22 cellular contexts compared by ENCODE assay signal in genomic region chr11:122632178-122632824, GRCh38. TPM values are rescaled to one million over a fixed set of nuclear protein-coding genes. Genes with fewer than 3 reads are reported as not detected.
DNase-seq lines count a peak whose midpoint lies in the region; ATAC-seq, FAIRE-seq and TF ChIP-seq lines count a peak whose summit lies in the region.
"Had no signal": no experiment of that assay in that cellular context is flagged by ENCODE, and none has a peak within 500 bp of the region (broad histone marks: within the 10 kb centered on the region; RNA-seq: fewer than 3 reads in every experiment).

No MANE protein-coding gene starts in this region.

- H3K4me3 ChIP-seq in ACC112 (ENCODE audit: low read depth, low read length) (no peak overlapping the region), GM23248 (no peak overlapping the region), pancreas (no peak overlapping the region)
- H3K4me3 ChIP-seq: ovary, Peyer's patch, right lobe of liver, SJSA1, upper lobe of right lung had no signal

- POLR2A ChIA-PET in RWPE1 (lab: Yijun Ruan, JAX; ENCODE audit: low non-redundant PET) = no interaction called here

- no peaks in the 10 kb centered on the region for H3K36me3 ChIP-seq in ACC112 (ENCODE audit: insufficient read depth, low read length)
- no peaks in the 10 kb centered on the region for H3K36me3 ChIP-seq in GM23248 (ENCODE audit: low read depth)
- H3K36me3 ChIP-seq in pancreas = no peaks in the 10 kb centered on the region
- H3K36me3 ChIP-seq: ovary, Peyer's patch, right lobe of liver, SJSA1, upper lobe of right lung had no signal

- DNase-seq in GM23248 = peak; percentile 62
- peak; percentile 41 for DNase-seq in RWPE1 (ENCODE audit: low spot score)
- peak; percentile 39 for DNase-seq in kidney tubule cell (ENCODE audit: low spot score)
- DNase-seq in NCI-H187 treated with DMSO at 0.1 percent for 48 hours (lab: John Stamatoyannopoulos, UW) = no peak
- no peak for DNase-seq in OCI-M1 (lab: John Stamatoyannopoulos, UW)
- DNase-seq in activated gamma-delta T cell (lab: John Stamatoyannopoulos, UW) = no peak
- DNase-seq in pancreas = no peak
- DNase-seq: activated CD4-positive, alpha-beta T cell treated with anti-CD3 and anti-CD28 coated beads for 4 hours; activated naive CD8-positive, alpha-beta T cell treated with anti-CD3 and anti-CD28 coated beads, Interleukin-2, amount 10 ng/mL, durations not matched to agents 7 days and 5 days; glutamatergic neuron; left cardiac atrium; MM.1S; naive B cell; NCI-H1436 treated with DMSO at 0.1 percent for 48 hours; NCI-H510A treated with DMSO at 0.1 percent for 48 hours; ovary; right lobe of liver; upper lobe of right lung had no signal

- no peak for FAIRE-seq in pancreas (lab: Jason Lieb, UNC)
- FAIRE-seq: colon had no signal

- no peaks in the 10 kb centered on the region for H3K79me2 ChIP-seq in ACC112 (ENCODE audit: control insufficient read depth, insufficient read depth, low read length, unreplicated experiment)
- H3K79me2 ChIP-seq in GM23248 (ENCODE audit: insufficient read depth) = no peaks in the 10 kb centered on the region

- no peaks in the 10 kb centered on the region for H3K9me3 ChIP-seq in GM23248 (ENCODE audit: low read depth)
- H3K9me3 ChIP-seq in pancreas = no peaks in the 10 kb centered on the region
- H3K9me3 ChIP-seq: ovary, Peyer's patch, right lobe of liver, SJSA1, upper lobe of right lung had no signal

- H3K9ac ChIP-seq in GM23248 = peak overlapping the region; percentile 42; the same call in 1 of the 2 replicates

- H3K4me1 ChIP-seq in ACC112 (ENCODE audit: control insufficient read depth, insufficient read depth, low read length, unreplicated experiment) (peaks cover 20% of the 10 kb centered on the region), GM23248 (ENCODE audit: insufficient read depth) (peaks cover 29% of the 10 kb centered on the region), pancreas (no peaks in the 10 kb centered on the region)
- H3K4me1 ChIP-seq: Peyer's patch, right lobe of liver, SJSA1 had no signal

- in situ Hi-C loops in GM23248 (cut with MboI) = loop anchor here (5.0 kb wide), 2 partner anchors 150 to 220 kb away; no protein-coding TSS in a partner anchor

- no peak overlapping the region for H2AFZ ChIP-seq in ACC112 (ENCODE audit: low read length, unreplicated experiment)
- no peak overlapping the region for H2AFZ ChIP-seq in GM23248

- 42 to 45% methylated on average over 11 of the region's 11 CpGs for WGBS in GM23248 (ENCODE audit: low coverage in 1 of 2, low lambda C conversion rate in 2 of 2, missing lambda C conversion rate in 2 of 2), 2 experiments
- WGBS in pancreas, 2 donors = 70 to 85% methylated on average over 11 of the region's 11 CpGs

- no peaks in the 10 kb centered on the region for H3K9me2 ChIP-seq in GM23248 (ENCODE audit: insufficient read depth)

- H3K4me2 ChIP-seq in GM23248 (ENCODE audit: unreplicated experiment) = peak overlapping the region; percentile 28

- H3K27me3 ChIP-seq in ACC112 (ENCODE audit: insufficient read depth, low read length) = no peaks in the 10 kb centered on the region
- H3K27me3 ChIP-seq in GM23248 (replicated peaks; ENCODE audit: insufficient read depth) = no peaks in the 10 kb centered on the region
- no peaks in the 10 kb centered on the region for H3K27me3 ChIP-seq in pancreas
- H3K27me3 ChIP-seq: ovary, Peyer's patch, right lobe of liver, SJSA1 had no signal

- intact Hi-C loops in pancreas (cut with DNase I) = loop anchor here in 1 of 3 donors (10.0 kb wide), 1 partner anchor 142 kb away; no protein-coding TSS in a partner anchor

- H3K27ac ChIP-seq in ACC112 (ENCODE audit: low read depth, low read length) = peak overlapping the region; percentile 8; the same call in 1 of the 2 replicates
- peak overlapping the region; percentile 31 for H3K27ac ChIP-seq in GM23248
- peak overlapping the region; percentile 72 for H3K27ac ChIP-seq in RWPE1
- H3K27ac ChIP-seq in pancreas = no peak overlapping the region
- H3K27ac ChIP-seq: ovary, Peyer's patch, right lobe of liver, SJSA1, upper lobe of right lung had no signal

- H3F3A ChIP-seq in GM23248 (ENCODE audit: insufficient read depth) = 0 out of 2 replicates have a peak, but pooled peaks cover 12% of the 10 kb centered on the region

- H4K20me1 ChIP-seq in GM23248 (ENCODE audit: insufficient read depth) = no peaks in the 10 kb centered on the region

- ATAC-seq in pancreas = no peak

- TF ChIP-seq CTCF in RWPE1 (conservative IDR thresholded peaks at IDR 0.05; ENCODE audit: low read depth) = no peak
- TF ChIP-seq CTCF in pancreas (IDR thresholded peaks at IDR 0.05) = no peak

- CTCF ChIA-PET in RWPE1 (lab: Yijun Ruan, JAX) = interaction anchor here (0.7 to 1.8 kb wide), 7 partner anchors 17 to 997 kb away, joined by 3 to 6 read pairs (median 4); no protein-coding TSS in a partner anchor

RNA-seq across cellular contexts. Expression of gene UBASH3B, which starts 23.2 kb away (rescaled TPM):
- 17.7 and 19.7 TPM in 2 replicates for total RNA-seq in GM23248 (2014; rRNA removed; shearing (Covaris generic))
- 13.6 and 15.5 TPM in 2 replicates for polyA plus RNA-seq in GM23248 (2016; fragmentation: Nextera tagmentation; extraction: Ambion mirVana)
- 1 to 10 TPM; 1.1 to 5.8 (median 2.1) TPM for total RNA-seq in pancreas
- under 1 TPM; 0.56 to 0.57 TPM for polyA plus RNA-seq in pancreas

Comparison
In these comparisons a context has a peak if more than half of its experiments do, and no peak if none do; other contexts are left out.
1. H3K27ac ChIP-seq: peak in ACC112 (single experiment), GM23248 (single experiment) and RWPE1 (single experiment); none in pancreas (0 of 4).
2. DNase-seq: peak in GM23248 (single experiment), RWPE1 (single experiment) and kidney tubule cell (single experiment); none in NCI-H187 treated with DMSO at 0.1 percent for 48 hours (single experiment), OCI-M1 (single experiment), activated gamma-delta T cell (single experiment) and pancreas (0 of 6).